Comparison of ENCODE assay signal across 14 cellular contexts in genomic region chr2:131126436-131126835, GRCh38.
"Had no signal": no experiment of that assay in that cellular context is flagged by ENCODE, and none has a peak within 500 bp of the region (broad histone marks: within the 10 kb centered on the region; RNA-seq: fewer than 3 reads in every experiment).

No MANE protein-coding gene starts in this region.

- H3K4me3 ChIP-seq: cardiac muscle cell, prostate gland, smooth muscle cell, stomach had no signal

- ATAC-seq: activated CD4-positive, alpha-beta T cell treated with anti-CD3 and anti-CD28 coated beads for 36 hours; right cardiac atrium; stimulated activated effector memory CD8-positive, alpha-beta T cell treated with anti-CD3 and anti-CD28 coated beads, Interleukin-12 subunit alpha, Interleukin-12 subunit beta, amount 100 ng/mL, for 72 hours; WTC11 had no signal

- DNase-seq: activated CD4-positive, alpha-beta T cell treated with anti-CD3 and anti-CD28 coated beads for 36 hours; activated CD4-positive, alpha-beta T cell treated with anti-CD3 and anti-CD28 coated beads, Interleukin-2, amount 50 U/mL, for 48 hours; activated gamma-delta T cell; amniotic stem cell; mesendoderm; right cardiac atrium; stimulated activated CD4-positive, alpha-beta T cell treated with anti-CD3 and anti-CD28 coated beads, Interleukin-4, amount 100 ng/mL, for 24 hours; stomach had no signal

- H3K27ac ChIP-seq: cardiac muscle cell, epithelial cell of prostate had no signal

- H3K9me3 ChIP-seq: prostate gland, stomach had no signal

- H3K27me3 ChIP-seq: cardiac muscle cell, stomach had no signal
